In the genomic region with DNA sequence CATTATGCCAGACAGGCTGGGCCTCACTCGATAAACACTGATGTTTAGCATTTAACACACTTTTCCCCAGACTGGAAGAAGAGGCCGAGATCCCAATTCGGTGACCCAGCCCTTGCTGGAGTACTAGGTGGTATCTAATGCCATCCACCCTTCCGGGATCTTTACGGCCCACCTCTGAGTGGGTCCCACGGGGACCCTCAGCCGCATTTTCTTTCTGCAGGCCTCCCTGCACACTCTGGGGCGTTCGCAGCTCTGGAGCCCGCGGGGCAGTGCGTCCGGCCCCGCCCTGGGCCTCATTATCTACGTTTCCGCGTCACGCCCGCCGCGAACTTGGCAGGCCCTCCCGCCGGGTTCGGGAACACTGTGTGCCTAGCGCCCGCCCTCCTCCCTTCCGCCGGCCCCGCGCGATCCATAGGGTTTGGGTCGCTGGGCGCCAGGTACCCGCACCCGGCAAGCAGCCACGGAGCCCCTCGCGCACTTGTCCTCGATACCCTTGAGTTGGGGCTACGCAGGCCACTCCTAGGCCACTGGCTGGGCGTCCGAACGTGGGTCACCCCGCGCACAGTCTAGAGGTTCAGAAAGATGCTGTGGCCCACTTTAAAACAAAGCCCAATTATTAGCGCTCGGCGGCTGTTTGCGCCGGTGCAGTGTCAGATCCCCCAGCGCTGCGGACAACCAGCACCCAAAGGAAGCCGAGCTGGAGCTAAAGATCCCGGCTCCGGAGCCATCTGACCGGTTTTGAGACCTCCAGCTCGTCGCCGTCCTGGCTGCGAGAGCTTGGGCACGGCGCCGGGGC, we compare ENCODE assay signal across 8 cellular contexts. TPM values are rescaled to one million over a fixed set of nuclear protein-coding genes. Genes with fewer than 3 reads are reported as not detected.
DNase-seq lines count a peak whose midpoint lies in the region; ATAC-seq and TF ChIP-seq lines count a peak whose summit lies in the region.

No MANE protein-coding gene starts in this region.

- H3K4me1 ChIP-seq in esophagus squamous epithelium (peaks cover 18 to 63% (median 33%) of the 10 kb centered on the region in 3 donors), muscle layer of duodenum (ENCODE audit: control insufficient read depth in 1 of 2, insufficient read depth in 2 of 2, low read length in 2 of 2) (peaks cover 8 to 22% of the 10 kb centered on the region in 2 donors)

- DNase-seq in D341Med (ENCODE audit: low spot score) (peak; percentile 39), NCI-H345 treated with DMSO at 0.1 percent for 48 hours (lab: John Stamatoyannopoulos, UW; ENCODE audit: unreplicated experiment) (peak; percentile 45), esophagus squamous epithelium (lab: John Stamatoyannopoulos, UW) (peak; percentile 10)
- DNase-seq in activated T-cell treated with anti-CD3 and anti-CD28 coated beads, Interleukin-2, amount 50 U/mL, for 4 hours, result peak; percentile 55
- DNase-seq in stimulated activated CD8-positive, alpha-beta memory T cell treated with anti-CD3 and anti-CD28 coated beads, Interleukin-4, amount 100 ng/mL, for 48 hours, result peak; percentile 83

- H3K27me3 ChIP-seq in esophagus squamous epithelium, result no peaks in the 10 kb centered on the region
- H3K27me3 ChIP-seq in muscle layer of duodenum (ENCODE audit: low read depth, low read length), result no peaks in the 10 kb centered on the region

- intact Hi-C loops in esophagus squamous epithelium (cut with DNase I), result no loop called here

- H3K27ac ChIP-seq in esophagus squamous epithelium, result peak overlapping the region; percentile 98 to 100 (median 99)
- H3K27ac ChIP-seq in muscle layer of duodenum (ENCODE audit: low read length), result peak overlapping the region; percentile 87

- H3K4me3 ChIP-seq in esophagus squamous epithelium, result peak overlapping the region; percentile 59 to 97 (median 84)
- peak overlapping the region; percentile 72 to 77 for H3K4me3 ChIP-seq in muscle layer of duodenum (ENCODE audit: low read depth in 1 of 2, low read length in 2 of 2)

- peaks cover 2% of the 10 kb centered on the region for H3K27me3 Mint-ChIP-seq in activated T-cell treated with anti-CD3 and anti-CD28 coated beads, Interleukin-2, amount 50 U/mL, for 4 hours (ENCODE audit: low read depth)

- H3K4me1 Mint-ChIP-seq in activated T-cell treated with anti-CD3 and anti-CD28 coated beads, Interleukin-2, amount 50 U/mL, for 4 hours (ENCODE audit: low read depth), result peaks cover 55% of the 10 kb centered on the region

- TF ChIP-seq POLR2A in esophagus squamous epithelium (IDR thresholded peaks at IDR 0.05), result peak in 2 of 4 donors; percentile 91

- H3K9me3 ChIP-seq in esophagus squamous epithelium, result no peaks in the 10 kb centered on the region
- H3K9me3 ChIP-seq in muscle layer of duodenum (ENCODE audit: control insufficient read depth in 1 of 2, low read length in 2 of 2), result no peaks in the 10 kb centered on the region

- H3K36me3 ChIP-seq in esophagus squamous epithelium (peaks cover 0 to 3% (median 0%) of the 10 kb centered on the region in 3 donors), muscle layer of duodenum (ENCODE audit: control insufficient read depth in 1 of 2, insufficient read depth in 2 of 2, low read length in 2 of 2) (no peaks in the 10 kb centered on the region)

- WGBS in esophagus squamous epithelium, 2 donors, result 2% methylated on average over 13 to 32 of the region's 63 CpGs

- peak; percentile 52 for ATAC-seq in activated T-cell treated with anti-CD3 and anti-CD28 coated beads, Interleukin-2, amount 50 U/mL, for 4 hours
- ATAC-seq in GM21786 (IDR thresholded peaks at IDR 0.05; ENCODE audit: unreplicated experiment) (no peak), HG03442 (IDR thresholded peaks at IDR 0.05; ENCODE audit: unreplicated experiment) (no peak)

- no peaks in the 10 kb centered on the region for H3K36me3 Mint-ChIP-seq in activated T-cell treated with anti-CD3 and anti-CD28 coated beads, Interleukin-2, amount 50 U/mL, for 4 hours (ENCODE audit: insufficient read depth)

- H3K9me3 Mint-ChIP-seq in activated T-cell treated with anti-CD3 and anti-CD28 coated beads, Interleukin-2, amount 50 U/mL, for 4 hours, result no peaks in the 10 kb centered on the region

- peak overlapping the region; percentile 93 for H3K4me3 Mint-ChIP-seq in activated T-cell treated with anti-CD3 and anti-CD28 coated beads, Interleukin-2, amount 50 U/mL, for 4 hours

- no peak for TF ChIP-seq CTCF in esophagus squamous epithelium (IDR thresholded peaks at IDR 0.05)

RNA-seq across cellular contexts. Expression of a gene that starts 0.9 kb away (rescaled TPM):
- 10 to 100 TPM; 12.8 to 15.3 (median 14.7) TPM for total RNA-seq in activated T-cell treated with anti-CD3 and anti-CD28 coated beads, Interleukin-2, amount 50 U/mL, for 4 hours
- 10 to 100 TPM; 12.7 to 39.9 (median 24.4) TPM for total RNA-seq in esophagus squamous epithelium

RNA-seq across cellular contexts. Expression of a gene that starts 18.8 kb away (rescaled TPM):
- 10 to 100 TPM; 46.2 to 54.5 (median 53.7) TPM for total RNA-seq in activated T-cell treated with anti-CD3 and anti-CD28 coated beads, Interleukin-2, amount 50 U/mL, for 4 hours
- 10 to 100 TPM; 11.1 to 24.8 (median 17.9) TPM for total RNA-seq in esophagus squamous epithelium

Comparison
In these comparisons a context has a peak if more than half of its experiments do, and no peak if none do; other contexts are left out.
1. DNase-seq: peak in every context shown above with its lines; median percentile 83 in stimulated activated CD8-positive, alpha-beta memory T cell treated with anti-CD3 and anti-CD28 coated beads, Interleukin-4, amount 100 ng/mL, for 48 hours; 55 in activated T-cell treated with anti-CD3 and anti-CD28 coated beads, Interleukin-2, amount 50 U/mL, for 4 hours; 45 in NCI-H345 treated with DMSO at 0.1 percent for 48 hours; 39 in D341Med; 10 in esophagus squamous epithelium.
2. ATAC-seq: peak in activated T-cell treated with anti-CD3 and anti-CD28 coated beads, Interleukin-2, amount 50 U/mL, for 4 hours (2 of 2); none in GM21786 (single experiment) and HG03442 (single experiment).